In genomic region chr19:4636151-4636717, GRCh38 we compare ENCODE assay signal across 8 cellular contexts. TPM values are rescaled to one million over a fixed set of nuclear protein-coding genes. Genes with fewer than 3 reads are reported as not detected.
DNase-seq lines count a peak whose midpoint lies in the region; ATAC-seq, FAIRE-seq and TF ChIP-seq lines count a peak whose summit lies in the region.

No MANE protein-coding gene starts in this region.

- dilution Hi-C loops in keratinocyte (cut with MboI; ENCODE audit: extremely low pct_ligation_motif_present, low sequenced_read_pairs) = no loop called here

- peak overlapping the region; percentile 82 for H2AFZ ChIP-seq in keratinocyte (ENCODE audit: control insufficient read depth, low read length)

- peak overlapping the region; percentile 85 for H3K4me2 ChIP-seq in keratinocyte (ENCODE audit: control insufficient read depth, extremely low read depth, insufficient read depth, low read depth, low read length)

- DNase-seq in GDM1 (lab: John Stamatoyannopoulos, UW) (peak; percentile 60), MV-4-11 (lab: John Stamatoyannopoulos, UW) (peak; percentile 23), WERI-Rb-1 (peak; percentile 86), bronchial epithelial cell (ENCODE audit: low read depth) (no peak), keratinocyte (ENCODE audit: low read depth, low spot score) (no peak)
- peak; percentile 45 to 68 for DNase-seq in stimulated activated CD4-positive, alpha-beta T cell treated with anti-CD3 and anti-CD28 coated beads, Interleukin-1b, Interleukin-23, amount 100 ng/mL, for 1 hour (ENCODE audit: low read depth in 2 of 2)

- peak overlapping the region; percentile 64 for H3K9ac ChIP-seq in keratinocyte (ENCODE audit: control insufficient read depth, extremely low read depth, insufficient read depth, low read length)

- H3K4me3 ChIP-seq in WERI-Rb-1 (ENCODE audit: low read depth, low read length) = peak overlapping the region; percentile 65
- peak overlapping the region; percentile 39 for H3K4me3 ChIP-seq in bronchial epithelial cell (ENCODE audit: low read depth, low read length)
- H3K4me3 ChIP-seq in keratinocyte (ENCODE audit: control insufficient read depth in 2 of 3, extremely low read depth in 1 of 3, insufficient read depth in 2 of 3, low read depth in 1 of 3, low read length in 3 of 3) = peak overlapping the region; percentile 28 to 59 (median 53)

- no peaks in the 10 kb centered on the region for H3K36me3 ChIP-seq in WERI-Rb-1
- no peaks in the 10 kb centered on the region for H3K36me3 ChIP-seq in bronchial epithelial cell (ENCODE audit: control insufficient read depth, insufficient read depth, low read length)
- H3K36me3 ChIP-seq in keratinocyte (ENCODE audit: control insufficient read depth in 2 of 2, extremely low read depth in 1 of 2, insufficient read depth in 2 of 2, low read length in 2 of 2) = no peaks in the 10 kb centered on the region

- no peak for FAIRE-seq in bronchial epithelial cell (lab: Jason Lieb, UNC)
- FAIRE-seq in keratinocyte (lab: Jason Lieb, UNC) = no peak

- no peaks in the 10 kb centered on the region for H3K27me3 ChIP-seq in WERI-Rb-1 (ENCODE audit: insufficient read depth, low read depth, severe bottlenecking)
- H3K27me3 ChIP-seq in bronchial epithelial cell (ENCODE audit: control insufficient read depth, insufficient read depth, low read length) = no peaks in the 10 kb centered on the region
- H3K27me3 ChIP-seq in keratinocyte (ENCODE audit: control insufficient read depth, extremely low read depth, insufficient read depth, low read length) = no peaks in the 10 kb centered on the region

- TF ChIP-seq CTCF in WERI-Rb-1 (IDR thresholded peaks at IDR 0.05; ENCODE audit: low read depth, low read length) (peak; percentile 84), bronchial epithelial cell (IDR thresholded peaks at IDR 0.05; ENCODE audit: insufficient read depth, low read length, severe bottlenecking) (peak; percentile 93), keratinocyte (optimal IDR thresholded peaks at IDR 0.05 in 1 of 3, IDR thresholded peaks at IDR 0.05 in 1 of 3, conservative IDR thresholded peaks at IDR 0.05 in 1 of 3; ENCODE audit: extremely low read depth in 1 of 3, insufficient read depth in 2 of 3, low read length in 3 of 3) (peak in 2 of 3 experiments; percentile 84 to 91)

- peaks cover 14% of the 10 kb centered on the region for H3K79me2 ChIP-seq in keratinocyte (ENCODE audit: control insufficient read depth, insufficient read depth, low read length)

- H3K9me3 ChIP-seq in WERI-Rb-1 (ENCODE audit: severe bottlenecking) (no peaks in the 10 kb centered on the region), keratinocyte (ENCODE audit: control insufficient read depth, low read depth, low read length) (no peaks in the 10 kb centered on the region)

- H4K20me1 ChIP-seq in keratinocyte (ENCODE audit: control insufficient read depth, extremely low read depth, insufficient read depth, low read length) = no peaks in the 10 kb centered on the region

- peaks cover 50% of the 10 kb centered on the region for H3K4me1 ChIP-seq in keratinocyte (ENCODE audit: control insufficient read depth, extremely low read depth, insufficient read depth, low read length)

- no peaks in the 10 kb centered on the region for H3K9me1 ChIP-seq in keratinocyte (ENCODE audit: control insufficient read depth, extremely low read depth, insufficient read depth, low read length)

- peak overlapping the region; percentile 96 for H3K27ac ChIP-seq in WERI-Rb-1
- peak overlapping the region; percentile 43 for H3K27ac ChIP-seq in keratinocyte (ENCODE audit: control insufficient read depth, insufficient read depth, low read length)

- no peak for ATAC-seq in GM18502 (IDR thresholded peaks at IDR 0.05; ENCODE audit: poor library complexity, unreplicated experiment)
- no peak for ATAC-seq in GM18868 (IDR thresholded peaks at IDR 0.05; ENCODE audit: unreplicated experiment)

RNA-seq across cellular contexts. Expression of gene TNFAIP8L1, which starts 3.1 kb away (rescaled TPM):
- 0.51 and 0.53 TPM in 2 replicates for total RNA-seq in bronchial epithelial cell
- 2.5 to 5.1 TPM (median 4.7 TPM) in 3 replicates for polyA plus RNA-seq in keratinocyte
- polyA plus RNA-seq in keratinocyte (2011; ENCODE audit: low read depth) = 1.1 TPM
- polyA plus RNA-seq in keratinocyte (2011; cell fraction: cytosol; rRNA removed) = 2.3 and 4.1 TPM in 2 replicates
- 2.8 and 3.6 TPM in 2 replicates for polyA plus RNA-seq in keratinocyte (2011; cell fraction: nucleus; rRNA removed)
- polyA plus RNA-seq in keratinocyte (2012; ENCODE audit: low replicate concordance) = 2.0 and 6.5 TPM in 2 replicates
- 2.0 to 5.3 TPM (median 4.2 TPM) in 3 replicates for polyA minus RNA-seq in keratinocyte
- polyA minus RNA-seq in keratinocyte (2011; cell fraction: cytosol; rRNA and poly(A)+ RNA removed) = 5.6 TPM
- polyA minus RNA-seq in keratinocyte (2011; cell fraction: nucleus; rRNA and poly(A)+ RNA removed) = 1.4 and 2.1 TPM in 2 replicates

RNA-seq across cellular contexts. Expression of gene MYDGF, which starts 33.9 kb away (rescaled TPM):
- 314 and 353 TPM in 2 replicates for total RNA-seq in bronchial epithelial cell
- polyA plus RNA-seq in keratinocyte = 80.3 to 141 TPM (median 85.9 TPM) in 3 replicates
- 17.6 TPM for polyA plus RNA-seq in keratinocyte (2011; ENCODE audit: low read depth)
- 54.8 and 110 TPM in 2 replicates for polyA plus RNA-seq in keratinocyte (2011; cell fraction: cytosol; rRNA removed)
- polyA plus RNA-seq in keratinocyte (2011; cell fraction: nucleus; rRNA removed) = 95.6 and 133 TPM in 2 replicates
- 123 and 217 TPM in 2 replicates for polyA plus RNA-seq in keratinocyte (2012; ENCODE audit: low replicate concordance)
- polyA minus RNA-seq in keratinocyte = 25.0 to 71.5 TPM (median 35.6 TPM) in 3 replicates
- polyA minus RNA-seq in keratinocyte (2011; cell fraction: cytosol; rRNA and poly(A)+ RNA removed) = 79.0 TPM
- 40.6 and 42.4 TPM in 2 replicates for polyA minus RNA-seq in keratinocyte (2011; cell fraction: nucleus; rRNA and poly(A)+ RNA removed)

Comparison
In these comparisons a context has a peak if more than half of its experiments do, and no peak if none do; other contexts are left out.
1. DNase-seq: peak in GDM1 (single experiment), MV-4-11 (single experiment), WERI-Rb-1 (single experiment) and stimulated activated CD4-positive, alpha-beta T cell treated with anti-CD3 and anti-CD28 coated beads, Interleukin-1b, Interleukin-23, amount 100 ng/mL, for 1 hour (2 of 2); none in bronchial epithelial cell (single experiment) and keratinocyte (single experiment).
2. Peak in every context shown above with its lines, with median percentiles within 50 percentile points of each other: H3K4me3 ChIP-seq and CTCF ChIP-seq.